In genomic region chr5:148406406-148406805, GRCh38 we compare ENCODE assay signal across 27 cellular contexts.
"Had no signal": no experiment of that assay in that cellular context is flagged by ENCODE, and none has a peak within 500 bp of the region (broad histone marks: within the 10 kb centered on the region; RNA-seq: fewer than 3 reads in every experiment).

No MANE protein-coding gene starts in this region.

- H3K4me3 ChIP-seq: neural progenitor cell, ovary, psoas muscle, right lobe of liver, sigmoid colon, stomach, thoracic aorta, thyroid gland, tibial nerve, upper lobe of left lung, vagina had no signal

- ATAC-seq: naive thymus-derived CD4-positive, alpha-beta T cell; natural killer cell; psoas muscle; right lobe of liver; stimulated activated effector memory CD8-positive, alpha-beta T cell treated with anti-CD3 and anti-CD28 coated beads, Interleukin-12 subunit alpha, Interleukin-12 subunit beta, amount 100 ng/mL, for 72 hours; stimulated activated naive B cell treated with anti-CD40 and anti-IgM and Interleukin-4, amounts not matched to agents 10 μg/mL and 1 μg/mL and 100 μg/mL, for 72 hours had no signal

- DNase-seq: naive thymus-derived CD4-positive, alpha-beta T cell; natural killer cell; occipital lobe; ovary; posterior cingulate gyrus; psoas muscle; right lobe of liver; sigmoid colon; small intestine; stimulated activated CD4-positive, alpha-beta T cell treated with anti-CD3 and anti-CD28 coated beads, Interleukin-15, amount 100 ng/mL, for 24 hours; stimulated activated CD4-positive, alpha-beta T cell treated with anti-CD3 and anti-CD28 coated beads, Interleukin-2, amount 100 ng/mL, for 24 hours; stimulated activated CD4-positive, alpha-beta T cell treated with anti-CD3 and anti-CD28 coated beads, Interleukin-2, amount 100 ng/mL, for 48 hours; stimulated activated CD4-positive, alpha-beta T cell treated with anti-CD3 and anti-CD28 coated beads, Interleukin-4, amount 100 ng/mL, for 24 hours; stimulated activated naive B cell treated with anti-CD40 and anti-IgM and Interleukin-4, amounts not matched to agents 10 μg/mL and 1 μg/mL and 100 μg/mL, for 72 hours; stimulated activated naive CD4-positive, alpha-beta T cell treated with Interleukin-2 at 50 U/mL for 16 hours; stomach; thyroid gland; trophoblast cell; upper lobe of left lung had no signal

- H3K4me1 ChIP-seq: neural progenitor cell, parathyroid adenoma, psoas muscle, right lobe of liver, thyroid gland, vagina had no signal

- H3K27me3 Mint-ChIP-seq: naive thymus-derived CD4-positive, alpha-beta T cell; progenitor cell of endocrine pancreas; stimulated activated naive B cell treated with anti-CD40 and anti-IgM and Interleukin-4, amounts not matched to agents 10 μg/mL and 1 μg/mL and 100 μg/mL, for 72 hours had no signal

- H3K27ac Mint-ChIP-seq: natural killer cell; nephron; neural progenitor cell; progenitor cell of endocrine pancreas; stimulated activated effector memory CD8-positive, alpha-beta T cell treated with anti-CD3 and anti-CD28 coated beads, Interleukin-12 subunit alpha, Interleukin-12 subunit beta, amount 100 ng/mL, for 72 hours; stimulated activated naive B cell treated with anti-CD40 and anti-IgM and Interleukin-4, amounts not matched to agents 10 μg/mL and 1 μg/mL and 100 μg/mL, for 72 hours had no signal

- H3K9me3 ChIP-seq: ovary, psoas muscle, right lobe of liver, sigmoid colon, stomach, thoracic aorta, thyroid gland, tibial nerve, upper lobe of left lung, vagina had no signal

- H3K27me3 ChIP-seq: neural progenitor cell, ovary, right lobe of liver, sigmoid colon, stomach, thyroid gland, tibial nerve, upper lobe of left lung, vagina had no signal

- H3K4me3 Mint-ChIP-seq: naive thymus-derived CD4-positive, alpha-beta T cell; natural killer cell; nephron; neural progenitor cell; stimulated activated effector memory CD8-positive, alpha-beta T cell treated with anti-CD3 and anti-CD28 coated beads, Interleukin-12 subunit alpha, Interleukin-12 subunit beta, amount 100 ng/mL, for 72 hours; stimulated activated naive B cell treated with anti-CD40 and anti-IgM and Interleukin-4, amounts not matched to agents 10 μg/mL and 1 μg/mL and 100 μg/mL, for 72 hours had no signal

- H3K4me1 Mint-ChIP-seq: neural progenitor cell had no signal

- H3K9me3 Mint-ChIP-seq: naive thymus-derived CD4-positive, alpha-beta T cell; natural killer cell; nephron; neural progenitor cell; stimulated activated effector memory CD8-positive, alpha-beta T cell treated with anti-CD3 and anti-CD28 coated beads, Interleukin-12 subunit alpha, Interleukin-12 subunit beta, amount 100 ng/mL, for 72 hours had no signal

- H3K27ac ChIP-seq: neural progenitor cell, ovary, parathyroid adenoma, psoas muscle, right lobe of liver, stomach, thoracic aorta, thyroid gland, tibial nerve, upper lobe of left lung, vagina had no signal
